In genomic region chr22:39089928-39090327, GRCh38 we compare ENCODE assay signal across 16 cellular contexts. TPM values are rescaled to one million over a fixed set of nuclear protein-coding genes. Genes with fewer than 3 reads are reported as not detected.
DNase-seq lines count a peak whose midpoint lies in the region; ATAC-seq and TF ChIP-seq lines count a peak whose summit lies in the region.
"Had no signal": no experiment of that assay in that cellular context is flagged by ENCODE, and none has a peak within 500 bp of the region (broad histone marks: within the 10 kb centered on the region; RNA-seq: fewer than 3 reads in every experiment).

No MANE protein-coding gene starts in this region.

- H3K27ac Mint-ChIP-seq in T-helper 2 cell treated with Interferon-gamma antibody and Interleukin-4, amounts not matched to agents 5 μg/mL and 100 μg/mL, for 36 hours, result peak overlapping the region; percentile 97
- peak overlapping the region; percentile 96 for H3K27ac Mint-ChIP-seq in activated naive CD8-positive, alpha-beta T cell treated with anti-CD3 and anti-CD28 coated beads for 36 hours

- H3K4me2 ChIP-seq in neuronal stem cell (ENCODE audit: insufficient read depth, low read length, poor library complexity, severe bottlenecking), result no peak overlapping the region

- H3K36me3 Mint-ChIP-seq in T-helper 2 cell treated with Interferon-gamma antibody and Interleukin-4, amounts not matched to agents 5 μg/mL and 100 μg/mL, for 36 hours (ENCODE audit: low read depth), result peaks cover 15% of the 10 kb centered on the region
- peaks cover 11% of the 10 kb centered on the region for H3K36me3 Mint-ChIP-seq in activated naive CD8-positive, alpha-beta T cell treated with anti-CD3 and anti-CD28 coated beads for 36 hours

- peak overlapping the region; percentile 53 for H3K4ac ChIP-seq in neuronal stem cell (ENCODE audit: low read length)

- no peak overlapping the region for H2AFZ ChIP-seq in neuronal stem cell (ENCODE audit: low read length)

- no peak for TF ChIP-seq CTCF in GM13977 (IDR thresholded peaks at IDR 0.05; ENCODE audit: extremely low read depth, insufficient read depth, missing control alignments)

- H3K79me1 ChIP-seq in neuronal stem cell (ENCODE audit: low read depth, low read length), result no peaks in the 10 kb centered on the region

- peaks cover 6 to 16% of the 10 kb centered on the region in 2 donors for H3K4me1 ChIP-seq in neuronal stem cell (ENCODE audit: control insufficient read depth in 2 of 2, insufficient read depth in 1 of 2, low read depth in 1 of 2, low read length in 2 of 2)

- H3K23ac ChIP-seq in neuronal stem cell (ENCODE audit: low read depth, low read length, poor library complexity), result no peak overlapping the region

- no peaks in the 10 kb centered on the region for H3K9me3 Mint-ChIP-seq in T-helper 2 cell treated with Interferon-gamma antibody and Interleukin-4, amounts not matched to agents 5 μg/mL and 100 μg/mL, for 36 hours
- no peaks in the 10 kb centered on the region for H3K9me3 Mint-ChIP-seq in activated naive CD8-positive, alpha-beta T cell treated with anti-CD3 and anti-CD28 coated beads for 36 hours

- in situ Hi-C loops in GM13977 (cut with MboI; ENCODE audit: low pct_unique_long_range_greater_than_20kb, low sequenced_read_pairs, unreplicated experiment), result no loop called here

- H3K4me3 ChIP-seq in Jurkat, Clone E6-1 (ENCODE audit: low read length), result peak overlapping the region; percentile 21
- H3K4me3 ChIP-seq in neuronal stem cell (ENCODE audit: low read length in 2 of 2), result no peak overlapping the region
- H3K4me3 ChIP-seq: esophagus squamous epithelium, lung, thoracic aorta had no signal

- no peak overlapping the region for H4K91ac ChIP-seq in neuronal stem cell (ENCODE audit: low read depth, low read length, poor library complexity)

- peaks cover 71% of the 10 kb centered on the region for H3K4me1 Mint-ChIP-seq in T-helper 2 cell treated with Interferon-gamma antibody and Interleukin-4, amounts not matched to agents 5 μg/mL and 100 μg/mL, for 36 hours (ENCODE audit: low read depth)
- peaks cover 69% of the 10 kb centered on the region for H3K4me1 Mint-ChIP-seq in activated naive CD8-positive, alpha-beta T cell treated with anti-CD3 and anti-CD28 coated beads for 36 hours

- H2BK15ac ChIP-seq in neuronal stem cell (ENCODE audit: low read length), result peak overlapping the region; percentile 95

- WGBS in neuronal stem cell (ENCODE audit: extremely low coverage in 2 of 2, insufficient read length in 2 of 2, insufficient replicate concordance in 1 of 2), 2 donors, result no CpG with 5 or more reads among the region's 6 CpGs

- peak overlapping the region; percentile 96 for H2AK5ac ChIP-seq in neuronal stem cell (ENCODE audit: low read depth, low read length)

- no peak overlapping the region for H3K14ac ChIP-seq in neuronal stem cell (ENCODE audit: low read length)

- no peak overlapping the region for H4K8ac ChIP-seq in neuronal stem cell (ENCODE audit: low read depth, low read length)

- peaks cover 0 to 39% (median 0%) of the 10 kb centered on the region in 3 experiments for H3K27me3 ChIP-seq in neuronal stem cell (ENCODE audit: control insufficient read depth in 3 of 3, insufficient read depth in 3 of 3, low read depth in 1 of 3, low read length in 3 of 3)

- ATAC-seq in GM19467 (IDR thresholded peaks at IDR 0.05; ENCODE audit: unreplicated experiment), result no peak
- ATAC-seq: HCT116 had no signal

- no peak overlapping the region for H2BK5ac ChIP-seq in neuronal stem cell (ENCODE audit: low read length)

- peak overlapping the region; percentile 81 for H3K4me3 Mint-ChIP-seq in T-helper 2 cell treated with Interferon-gamma antibody and Interleukin-4, amounts not matched to agents 5 μg/mL and 100 μg/mL, for 36 hours
- H3K4me3 Mint-ChIP-seq in activated naive CD8-positive, alpha-beta T cell treated with anti-CD3 and anti-CD28 coated beads for 36 hours, result peak overlapping the region; percentile 52

- H3K9me3 ChIP-seq in neuronal stem cell (replicated peaks in 1 of 2; ENCODE audit: control insufficient read depth in 2 of 2, insufficient read depth in 1 of 2, low read depth in 1 of 2, low read length in 2 of 2), result no peaks in the 10 kb centered on the region
- H3K9me3 ChIP-seq: esophagus squamous epithelium, thoracic aorta had no signal

- H3K27me3 Mint-ChIP-seq in T-helper 2 cell treated with Interferon-gamma antibody and Interleukin-4, amounts not matched to agents 5 μg/mL and 100 μg/mL, for 36 hours (ENCODE audit: low read depth), result no peaks in the 10 kb centered on the region
- H3K27me3 Mint-ChIP-seq in activated naive CD8-positive, alpha-beta T cell treated with anti-CD3 and anti-CD28 coated beads for 36 hours, result no peaks in the 10 kb centered on the region

- H3K9ac ChIP-seq in neuronal stem cell (ENCODE audit: low read depth, low read length, poor library complexity), result no peak overlapping the region

- H3K18ac ChIP-seq in neuronal stem cell (ENCODE audit: low read length), result peak overlapping the region; percentile 85

- H2BK12ac ChIP-seq in neuronal stem cell (ENCODE audit: low read length), result peak overlapping the region; percentile 14

- DNase-seq in T-helper 2 cell treated with Interferon-gamma antibody and Interleukin-4, amounts not matched to agents 5 μg/mL and 100 μg/mL, for 36 hours (ENCODE audit: low spot score), result no peak
- no peak for DNase-seq in T-helper 2 cell
- no peak for DNase-seq in Jurkat, Clone E6-1 (ENCODE audit: low read depth, low spot score)
- no peak for DNase-seq in activated naive CD8-positive, alpha-beta T cell treated with anti-CD3 and anti-CD28 coated beads for 36 hours
- DNase-seq in neuronal stem cell (ENCODE audit: low spot score), result no peak
- no peak for DNase-seq in GM13977 (ENCODE audit: low spot score)
- DNase-seq in cerebellum (ENCODE audit: low spot score), result no peak
- DNase-seq: esophagus squamous epithelium, NCI-H1092 treated with DMSO at 0.1 percent for 48 hours, NCI-H2227 treated with DMSO at 0.1 percent for 48 hours had no signal

- no peak overlapping the region for H3K27ac ChIP-seq in neuronal stem cell (replicated peaks; ENCODE audit: low read length)
- H3K27ac ChIP-seq: thoracic aorta had no signal

- H2BK120ac ChIP-seq in neuronal stem cell (ENCODE audit: low read depth, low read length), result no peak overlapping the region

- H3K36me3 ChIP-seq in neuronal stem cell (replicated peaks in 1 of 2; ENCODE audit: control insufficient read depth in 2 of 2, insufficient read depth in 2 of 2, low read length in 2 of 2), result no peaks in the 10 kb centered on the region
- H3K36me3 ChIP-seq: esophagus squamous epithelium, thoracic aorta had no signal

RNA-seq across cellular contexts. Expression of gene APOBEC3H, which starts 7.1 kb away (rescaled TPM):
- not detected for polyA plus RNA-seq in Jurkat, Clone E6-1 (2012; ENCODE audit: insufficient read depth, insufficient read length)
- total RNA-seq in activated naive CD8-positive, alpha-beta T cell treated with anti-CD3 and anti-CD28 coated beads for 36 hours, result 1 to 10 TPM; 4.3 to 5.3 TPM
- polyA plus RNA-seq in neuronal stem cell (2013, experiment 1 of 2), result 2.4 TPM
- 2.0 TPM for polyA plus RNA-seq in neuronal stem cell (2013, experiment 2 of 2)
- not detected for total RNA-seq in cerebellum
- total RNA-seq: chondrocyte, lung, osteocyte had no signal

RNA-seq across cellular contexts. Expression of gene APOBEC3G, which starts 12.9 kb away (rescaled TPM):
- polyA plus RNA-seq in Jurkat, Clone E6-1 (2012; ENCODE audit: insufficient read depth, insufficient read length), result 5.4 TPM
- total RNA-seq in activated naive CD8-positive, alpha-beta T cell treated with anti-CD3 and anti-CD28 coated beads for 36 hours, result 10 to 100 TPM; 44.2 to 44.3 TPM
- 1.1 TPM for polyA plus RNA-seq in neuronal stem cell (2013, experiment 1 of 2)
- 0.79 TPM for polyA plus RNA-seq in neuronal stem cell (2013, experiment 2 of 2)
- 2.2 TPM for total RNA-seq in cerebellum

RNA-seq across cellular contexts. Expression of gene APOBEC3F, which starts 49.3 kb away (rescaled TPM):
- polyA plus RNA-seq in Jurkat, Clone E6-1 (2012; ENCODE audit: insufficient read depth, insufficient read length), result 2.5 TPM
- total RNA-seq in activated naive CD8-positive, alpha-beta T cell treated with anti-CD3 and anti-CD28 coated beads for 36 hours, result 10 to 100 TPM; 19.4 to 20.4 TPM
- 3.5 TPM for polyA plus RNA-seq in neuronal stem cell (2013, experiment 1 of 2)
- polyA plus RNA-seq in neuronal stem cell (2013, experiment 2 of 2), result 3.9 TPM
- total RNA-seq in cerebellum, result 1.1 TPM

Comparison
In these comparisons a context has a peak if more than half of its experiments do, and no peak if none do; other contexts are left out.
1. RNA of gene APOBEC3G, which starts 12.9 kb away (total RNA-seq): 44.2 to 44.3 TPM in activated naive CD8-positive, alpha-beta T cell treated with anti-CD3 and anti-CD28 coated beads for 36 hours; 2.2 TPM in cerebellum (single experiment); every median in the first group is over 10 times any median in the second.